ENCODE assay signal across 21 cellular contexts in the genomic region with DNA sequence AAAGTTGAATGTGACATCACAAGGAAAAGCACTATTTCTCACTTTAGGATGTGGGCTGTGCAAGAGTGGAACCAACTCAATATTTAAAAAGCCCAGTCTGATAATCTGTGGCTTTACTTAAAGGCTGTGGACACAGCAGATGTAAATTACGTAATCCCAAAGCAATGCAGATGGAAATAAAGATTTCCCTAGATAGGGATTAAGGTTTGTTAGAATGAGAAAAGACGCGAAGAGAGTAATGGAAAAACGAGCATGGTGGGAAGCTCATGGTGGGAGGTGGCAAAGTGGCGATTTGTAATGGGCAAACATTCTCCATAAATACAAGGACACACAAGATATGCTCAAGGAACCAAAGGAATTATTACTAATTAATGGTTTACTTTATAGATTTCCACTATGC.
DNase-seq lines count a peak whose midpoint lies in the region; ATAC-seq and TF ChIP-seq lines count a peak whose summit lies in the region.
"Had no signal": no experiment of that assay in that cellular context is flagged by ENCODE, and none has a peak within 500 bp of the region (broad histone marks: within the 10 kb centered on the region; RNA-seq: fewer than 3 reads in every experiment).

No MANE protein-coding gene starts in this region.

- no peaks in the 10 kb centered on the region for H3K27me3 Mint-ChIP-seq in GM23338 (ENCODE audit: insufficient read depth, low read depth, poor library complexity)
- H3K27me3 Mint-ChIP-seq in WTC11 (ENCODE audit: low read depth), result peaks cover 3% of the 10 kb centered on the region; the same call in 1 of the 2 replicates
- no peaks in the 10 kb centered on the region for H3K27me3 Mint-ChIP-seq in chondrocyte (ENCODE audit: low read depth)
- H3K27me3 Mint-ChIP-seq: B cell had no signal

- no peak overlapping the region for H3K27ac Mint-ChIP-seq in GM23338
- no peak overlapping the region for H3K27ac Mint-ChIP-seq in WTC11
- H3K27ac Mint-ChIP-seq in chondrocyte (ENCODE audit: unreplicated experiment), result no peak overlapping the region
- H3K27ac Mint-ChIP-seq: B cell; CD8-positive, alpha-beta T cell had no signal

- CTCF ChIA-PET in WTC11 (lab: Charles Lee), result no interaction called here

- H3K4me3 ChIP-seq in GM23338 (no peak overlapping the region), HUES48 (ENCODE audit: low read depth, low read length) (peak overlapping the region; percentile 19; the same call in 1 of the 2 replicates), iPS-20b (ENCODE audit: low read length) (0 out of 2 replicates have a peak overlapping the region, but pooled peaks have one; percentile 6)
- H3K4me3 ChIP-seq: BLaER1 treated with 17β-estradiol and CSF1 and Interleukin-3, amounts not matched to agents 10 nM and 100 nM; GM12878; GM23248; K562 had no signal

- DNase-seq in GM23338 (ENCODE audit: low spot score) (peak; percentile 27), WTC11 (ENCODE audit: low spot score) (no peak), chondrocyte (ENCODE audit: low spot score) (no peak), NCI-H1105 treated with DMSO at 0.1 percent for 48 hours (lab: John Stamatoyannopoulos, UW) (no peak), UCSD-AML1 (lab: John Stamatoyannopoulos, UW; ENCODE audit: unreplicated experiment) (no peak)
- DNase-seq: Calu3; CD8-positive, alpha-beta T cell; DMS 273 treated with DMSO at 0.1 percent for 48 hours; DMS53; DND-41; EL; GM23248; H7; IMR-90 had no signal

- H3K36me3 Mint-ChIP-seq in GM23338 (ENCODE audit: low read depth), result no peaks in the 10 kb centered on the region
- H3K36me3 Mint-ChIP-seq in WTC11, result no peaks in the 10 kb centered on the region
- no peaks in the 10 kb centered on the region for H3K36me3 Mint-ChIP-seq in chondrocyte (ENCODE audit: low read depth)
- H3K36me3 Mint-ChIP-seq: CD8-positive, alpha-beta T cell had no signal

- POLR2A ChIA-PET in WTC11 (lab: Charles Lee), result no interaction called here

- no peak overlapping the region for H2AFZ ChIP-seq in GM23338
- H2AFZ ChIP-seq: GM23248 had no signal

- no peaks in the 10 kb centered on the region for H3K79me2 ChIP-seq in GM23338 (replicated peaks; ENCODE audit: insufficient read depth)

- H3K36me3 ChIP-seq in GM23338 (ENCODE audit: insufficient read depth) (no peaks in the 10 kb centered on the region), HUES48 (ENCODE audit: control insufficient read depth, insufficient read depth, low read length) (no peaks in the 10 kb centered on the region), iPS-20b (ENCODE audit: insufficient read depth, low read depth, low read length) (no peaks in the 10 kb centered on the region)
- H3K36me3 ChIP-seq: BLaER1 treated with 17β-estradiol and CSF1 and Interleukin-3, amounts not matched to agents 10 nM and 100 nM had no signal

- TF ChIP-seq CTCF in GM23338 (conservative IDR thresholded peaks at IDR 0.05; ENCODE audit: low read depth in 2 of 2) (no peak), WTC11 (IDR thresholded peaks at IDR 0.05) (no peak), chondrocyte (IDR thresholded peaks at IDR 0.05) (no peak)

- H3K9ac ChIP-seq in HUES48 (ENCODE audit: low read depth, low read length) (peak overlapping the region; percentile 48; the same call in 1 of the 2 replicates), iPS-20b (ENCODE audit: low read depth, low read length) (no peak overlapping the region)
- H3K9ac ChIP-seq: BLaER1 treated with 17β-estradiol and CSF1 and Interleukin-3, amounts not matched to agents 10 nM and 100 nM; GM23248 had no signal

- H3K4me1 ChIP-seq in GM23338 (ENCODE audit: insufficient read depth), result peaks cover 44% of the 10 kb centered on the region
- peaks cover 45% of the 10 kb centered on the region for H3K4me1 ChIP-seq in HUES48 (ENCODE audit: control insufficient read depth, insufficient read depth, low read length)
- H3K4me1 ChIP-seq in iPS-20b (ENCODE audit: insufficient read depth, low read length), result peaks cover 19% of the 10 kb centered on the region
- H3K4me1 ChIP-seq: BLaER1 treated with 17β-estradiol and CSF1 and Interleukin-3, amounts not matched to agents 10 nM and 100 nM had no signal

- no peaks in the 10 kb centered on the region for H3K9me2 ChIP-seq in GM23338 (ENCODE audit: insufficient read depth)

- H3K9me3 Mint-ChIP-seq in GM23338 (no peaks in the 10 kb centered on the region), WTC11 (0 out of 2 replicates have a peak, but pooled peaks cover 3% of the 10 kb centered on the region), chondrocyte (ENCODE audit: low read depth) (no peaks in the 10 kb centered on the region)

- H3K27me3 ChIP-seq in GM23338 (ENCODE audit: insufficient read depth) (no peaks in the 10 kb centered on the region), HUES48 (ENCODE audit: control insufficient read depth, insufficient read depth, low read length) (no peaks in the 10 kb centered on the region), iPS-20b (ENCODE audit: insufficient read depth, low read length) (no peaks in the 10 kb centered on the region)
- H3K27me3 ChIP-seq: BLaER1 treated with 17β-estradiol and CSF1 and Interleukin-3, amounts not matched to agents 10 nM and 100 nM had no signal

- H3F3A ChIP-seq in GM23338 (replicated peaks; ENCODE audit: low read depth), result no peaks in the 10 kb centered on the region

- peak overlapping the region; percentile 37; the same call in 1 of the 2 replicates for H3K4me2 ChIP-seq in GM23338
- H3K4me2 ChIP-seq: BLaER1 treated with 17β-estradiol and CSF1 and Interleukin-3, amounts not matched to agents 10 nM and 100 nM had no signal

- H3K4me3 Mint-ChIP-seq in GM23338 (no peak overlapping the region), WTC11 (no peak overlapping the region), chondrocyte (ENCODE audit: unreplicated experiment) (no peak overlapping the region)
- H3K4me3 Mint-ChIP-seq: B cell; CD8-positive, alpha-beta T cell had no signal

- ATAC-seq in GM23338 (no peak), WTC11 (peak; percentile 73), GM21737 (IDR thresholded peaks at IDR 0.05; ENCODE audit: unreplicated experiment) (no peak)
- ATAC-seq: CD8-positive, alpha-beta T cell; GM12878; K562 had no signal

- H4K20me1 ChIP-seq in GM23338 (replicated peaks; ENCODE audit: insufficient read depth), result no peaks in the 10 kb centered on the region
- H4K20me1 ChIP-seq: BLaER1 treated with 17β-estradiol and CSF1 and Interleukin-3, amounts not matched to agents 10 nM and 100 nM had no signal

- peaks cover 36% of the 10 kb centered on the region for H3K4me1 Mint-ChIP-seq in GM23338
- H3K4me1 Mint-ChIP-seq in WTC11, result peaks cover 51% of the 10 kb centered on the region
- H3K4me1 Mint-ChIP-seq in chondrocyte (ENCODE audit: low read depth), result no peaks in the 10 kb centered on the region
- H3K4me1 Mint-ChIP-seq: B cell had no signal

- no peaks in the 10 kb centered on the region for H3K9me3 ChIP-seq in HUES48 (ENCODE audit: control insufficient read depth, insufficient read depth, low read length)
- H3K9me3 ChIP-seq in iPS-20b (ENCODE audit: insufficient read depth, low read depth, low read length), result no peaks in the 10 kb centered on the region
- H3K9me3 ChIP-seq: BLaER1 treated with 17β-estradiol and CSF1 and Interleukin-3, amounts not matched to agents 10 nM and 100 nM had no signal

- H3K27ac ChIP-seq in GM23338 (ENCODE audit: low read depth) (no peak overlapping the region), HUES48 (ENCODE audit: low read depth, low read length) (peak overlapping the region; percentile 59), iPS-20b (ENCODE audit: low read length) (no peak overlapping the region)
- H3K27ac ChIP-seq: BLaER1 treated with 17β-estradiol and CSF1 and Interleukin-3, amounts not matched to agents 10 nM and 100 nM; GM23248 had no signal

TF ChIP-seq in GM23338, 12 proteins besides CTCF, POLR2A, EP300 and RAD21 (continues in another document):
- TF ChIP-seq ZNF114 (CRISPR knock-in tag; IDR thresholded peaks at IDR 0.05), result no peak

TF ChIP-seq in WTC11, 78 proteins besides CTCF, POLR2A, EP300 and RAD21 (continues in another document):
- TF ChIP-seq PRDM15 (CRISPR knock-in tag; IDR thresholded peaks at IDR 0.05), result no peak
- TF ChIP-seq NR3C1 (CRISPR knock-in tag; conservative IDR thresholded peaks at IDR 0.05; ENCODE audit: low read depth), result no peak
- TF ChIP-seq CDX4 (CRISPR knock-in tag; IDR thresholded peaks at IDR 0.05; ENCODE audit: borderline replicate concordance), result no peak
